ENCODE assay signal across 34 cellular contexts in the genomic region with DNA sequence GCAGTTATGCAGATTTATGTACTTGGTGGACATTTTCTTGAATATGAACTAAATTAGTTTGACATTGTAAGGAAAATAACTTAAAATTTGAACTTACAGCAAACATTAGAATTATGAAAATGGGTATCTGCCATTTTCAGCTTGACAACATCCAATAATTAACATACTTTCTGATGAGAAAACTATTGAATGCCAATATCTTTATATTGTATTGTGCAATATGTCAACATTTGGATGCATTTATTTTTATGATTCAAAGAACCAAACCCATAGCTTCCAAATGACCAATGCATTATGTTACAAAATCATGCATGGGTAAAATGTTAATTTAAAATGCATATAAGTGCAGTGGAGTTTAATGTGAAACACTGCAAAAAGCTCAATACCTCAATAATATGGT.
DNase-seq lines count a peak whose midpoint lies in the region; ATAC-seq, FAIRE-seq and TF ChIP-seq lines count a peak whose summit lies in the region.
"Had no signal": no experiment of that assay in that cellular context is flagged by ENCODE, and none has a peak within 500 bp of the region (broad histone marks: within the 10 kb centered on the region; RNA-seq: fewer than 3 reads in every experiment).

No MANE protein-coding gene starts in this region.

- CTCF ChIA-PET in HepG2 (lab: Yijun Ruan, JAX; ENCODE audit: low intra/inter-chr PET ratio, low total read pairs): no interaction called here
- CTCF ChIA-PET in IMR-90 (lab: Yijun Ruan, JAX): no interaction called here
- CTCF ChIA-PET in K562 (lab: Yijun Ruan, JAX; ENCODE audit: low intra/inter-chr PET ratio): no interaction called here

- H4K20me1 ChIP-seq in HepG2 (ENCODE audit: insufficient read depth, low read length) (no peaks in the 10 kb centered on the region), IMR-90 (ENCODE audit: insufficient read depth, low read length) (no peaks in the 10 kb centered on the region), Loucy (ENCODE audit: insufficient read depth, low read length, poor library complexity, severe bottlenecking) (no peaks in the 10 kb centered on the region), K562 (replicated peaks; ENCODE audit: control insufficient read depth, insufficient read depth, low read length) (no peaks in the 10 kb centered on the region)
- H4K20me1 ChIP-seq: BLaER1; BLaER1 treated with 17β-estradiol and CSF1 and Interleukin-3, amounts not matched to agents 10 nM and 100 nM had no signal

- H3K4ac ChIP-seq in IMR-90 (ENCODE audit: low read depth, low read length): no peak overlapping the region

- no peaks in the 10 kb centered on the region for H3F3A ChIP-seq in Loucy (ENCODE audit: low read depth)

- no peak overlapping the region for H4K91ac ChIP-seq in IMR-90 (ENCODE audit: insufficient read depth, low read depth, low read length)

- no peak overlapping the region for H2BK15ac ChIP-seq in IMR-90 (ENCODE audit: low read depth, low read length)

- ATAC-seq in HepG2 (no peak), right lobe of liver (no peak), IMR-90 (ENCODE audit: low read depth) (no peak), K562 (no peak), GM19023 (IDR thresholded peaks at IDR 0.05; ENCODE audit: unreplicated experiment) (no peak), GM21576 (IDR thresholded peaks at IDR 0.05; ENCODE audit: unreplicated experiment) (no peak)
- ATAC-seq: A549; CD8-positive, alpha-beta T cell had no signal

- H3K14ac ChIP-seq in IMR-90 (replicated peaks; ENCODE audit: low read depth, low read length): no peak overlapping the region

- intact Hi-C loops in HepG2 (cut with micrococcal nuclease; ENCODE audit: unreplicated experiment): no loop called here
- intact Hi-C loops in right lobe of liver (cut with DNase I): no loop called here
- intact Hi-C loops in IMR-90 (cut with micrococcal nuclease): no loop called here
- intact Hi-C loops in K562 (cut with micrococcal nuclease): no loop called here

- no peak overlapping the region for H3K27ac ChIP-seq in HepG2 (ENCODE audit: extremely low read length, insufficient read depth, low read length)
- H3K27ac ChIP-seq in right lobe of liver: no peak overlapping the region
- H3K27ac ChIP-seq in IMR-90 (ENCODE audit: insufficient read depth, low read length): no peak overlapping the region
- no peak overlapping the region for H3K27ac ChIP-seq in K562 (ENCODE audit: extremely low read depth, low read depth, low read length)
- H3K27ac ChIP-seq: 22Rv1; A549; BLaER1; BLaER1 treated with 17β-estradiol and CSF1 and Interleukin-3, amounts not matched to agents 10 nM and 100 nM; C4-2B had no signal

- dilution Hi-C loops in IMR-90 (cut with HindIII; ENCODE audit: low sequenced_read_pairs, unreplicated experiment): no loop called here

- H3K79me2 ChIP-seq in HepG2 (ENCODE audit: insufficient read depth, low read length): no peaks in the 10 kb centered on the region
- H3K79me2 ChIP-seq in Loucy (ENCODE audit: insufficient read depth, low read length): no peaks in the 10 kb centered on the region
- no peaks in the 10 kb centered on the region for H3K79me2 ChIP-seq in K562 (ENCODE audit: control insufficient read depth, insufficient read depth, low read length)

- H3K23ac ChIP-seq in IMR-90 (ENCODE audit: low read depth, low read length): no peak overlapping the region

- H4K8ac ChIP-seq in IMR-90 (ENCODE audit: low read depth in 2 of 2, low read length in 2 of 2): no peak overlapping the region

- H3K9me3 ChIP-seq in HepG2 (ENCODE audit: low read length) (no peaks in the 10 kb centered on the region), right lobe of liver (no peaks in the 10 kb centered on the region), IMR-90 (ENCODE audit: control insufficient read depth, insufficient read depth, low read length) (peaks cover 9% of the 10 kb centered on the region), Loucy (ENCODE audit: insufficient read depth, low read depth, low read length) (no peaks in the 10 kb centered on the region), K562 (replicated peaks; ENCODE audit: control insufficient read depth, insufficient read depth, low read depth, low read length) (no peaks in the 10 kb centered on the region; the same call in 1 of the 2 replicates)
- H3K9me3 ChIP-seq: A549, BE2C, BLaER1, Caco-2 had no signal

- H3K4me2 ChIP-seq in HepG2 (ENCODE audit: low read depth, low read length) (no peak overlapping the region), IMR-90 (ENCODE audit: low read depth, low read length) (no peak overlapping the region), Loucy (ENCODE audit: low read depth, low read length, poor library complexity, severe bottlenecking) (no peak overlapping the region), K562 (ENCODE audit: insufficient read depth, low read length) (no peak overlapping the region)
- H3K4me2 ChIP-seq: A549; BLaER1; BLaER1 treated with 17β-estradiol and CSF1 and Interleukin-3, amounts not matched to agents 10 nM and 100 nM had no signal

- TF ChIP-seq POLR2A in HepG2 (IDR thresholded peaks at IDR 0.05; ENCODE audit: insufficient read depth in 1 of 2, low read depth in 2 of 2, low read length in 2 of 2) (no peak), right lobe of liver (IDR thresholded peaks at IDR 0.05) (no peak), IMR-90 (IDR thresholded peaks at IDR 0.05; ENCODE audit: low read depth, low read length) (no peak), K562 (conservative IDR thresholded peaks at IDR 0.05) (no peak)

- H2AFZ ChIP-seq in HepG2 (ENCODE audit: low read length) (no peak overlapping the region), IMR-90 (replicated peaks; ENCODE audit: low read length, poor library complexity) (no peak overlapping the region), Loucy (ENCODE audit: low read length) (peak overlapping the region; percentile 45; the same call in 1 of the 2 replicates), K562 (ENCODE audit: low read depth, low read length) (no peak overlapping the region)

- no peak overlapping the region for H2AK5ac ChIP-seq in IMR-90 (ENCODE audit: low read depth, low read length)

- no peak for TF ChIP-seq RAD21 in HepG2 (CRISPR knock-in tag; IDR thresholded peaks at IDR 0.05)
- TF ChIP-seq RAD21 in IMR-90 (IDR thresholded peaks at IDR 0.05; ENCODE audit: low read length): no peak
- TF ChIP-seq RAD21 in K562 (CRISPR knock-in tag; conservative IDR thresholded peaks at IDR 0.05 in 1 of 2, IDR thresholded peaks at IDR 0.05 in 1 of 2): no peak

- no peak for FAIRE-seq in HepG2 (lab: Jason Lieb, UNC)
- FAIRE-seq in K562 (lab: Jason Lieb, UNC): no peak
- FAIRE-seq: A549, D721Med had no signal

- H3K9me2 ChIP-seq in Loucy (replicated peaks; ENCODE audit: low read depth, low read length): no peaks in the 10 kb centered on the region

- no peak overlapping the region for H3K18ac ChIP-seq in IMR-90 (ENCODE audit: low read depth, low read length)

- POLR2A ChIA-PET in HepG2 (lab: Yijun Ruan, JAX): no interaction called here
- POLR2A ChIA-PET in IMR-90 (lab: Charles Lee; ENCODE audit: unreplicated experiment): no interaction called here
- POLR2A ChIA-PET in K562 (lab: Yijun Ruan, JAX): no interaction called here

- H2AK9ac ChIP-seq in IMR-90 (replicated peaks; ENCODE audit: low read depth, low read length, poor library complexity): no peak overlapping the region

- TF ChIP-seq EP300 in HepG2 (IDR thresholded peaks at IDR 0.05; ENCODE audit: low read depth in 2 of 2, low read length in 2 of 2): no peak
- no peak for TF ChIP-seq EP300 in HepG2 (CRISPR knock-in tag; IDR thresholded peaks at IDR 0.05; ENCODE audit: borderline replicate concordance)
- TF ChIP-seq EP300 in K562 (IDR thresholded peaks at IDR 0.05; ENCODE audit: low read length): no peak

- H3K4me3 ChIP-seq in HepG2 (replicated peaks in 1 of 3; ENCODE audit: insufficient read depth in 1 of 3, low read depth in 2 of 3, low read length in 3 of 3) (no peak overlapping the region), right lobe of liver (no peak overlapping the region), IMR-90 (ENCODE audit: insufficient read depth, low read depth, low read length) (no peak overlapping the region), Loucy (ENCODE audit: low read length, poor library complexity, severe bottlenecking) (no peak overlapping the region), K562 (no peak overlapping the region)
- H3K4me3 ChIP-seq: A549; BLaER1; BLaER1 treated with 17β-estradiol and CSF1 and Interleukin-3, amounts not matched to agents 10 nM and 100 nM had no signal

- H2BK20ac ChIP-seq in IMR-90 (ENCODE audit: low read depth, low read length): no peak overlapping the region

- no peaks in the 10 kb centered on the region for H3K27me3 ChIP-seq in HepG2 (ENCODE audit: control insufficient read depth in 1 of 2, insufficient read depth in 2 of 2, low read length in 2 of 2)
- H3K27me3 ChIP-seq in right lobe of liver: no peaks in the 10 kb centered on the region
- H3K27me3 ChIP-seq in IMR-90 (ENCODE audit: control insufficient read depth, insufficient read depth, low read length): no peaks in the 10 kb centered on the region
- H3K27me3 ChIP-seq in Loucy (ENCODE audit: insufficient read depth, low read length, poor library complexity, severe bottlenecking): no peaks in the 10 kb centered on the region
- no peaks in the 10 kb centered on the region for H3K27me3 ChIP-seq in K562 (ENCODE audit: control insufficient read depth in 2 of 2, insufficient read depth in 2 of 2, low read length in 2 of 2)
- H3K27me3 ChIP-seq: BE2C; BLaER1; BLaER1 treated with 17β-estradiol and CSF1 and Interleukin-3, amounts not matched to agents 10 nM and 100 nM had no signal

- H4K5ac ChIP-seq in IMR-90 (ENCODE audit: low read depth, low read length): no peak overlapping the region

- H3K9ac ChIP-seq in HepG2 (ENCODE audit: insufficient read depth, low read depth, low read length) (no peak overlapping the region), IMR-90 (ENCODE audit: low read depth, low read length) (no peak overlapping the region), Loucy (ENCODE audit: low read depth, low read length, poor library complexity, severe bottlenecking) (no peak overlapping the region), K562 (ENCODE audit: insufficient read depth in 1 of 2, low read depth in 2 of 2, low read length in 2 of 2) (no peak overlapping the region)
- H3K9ac ChIP-seq: BLaER1; BLaER1 treated with 17β-estradiol and CSF1 and Interleukin-3, amounts not matched to agents 10 nM and 100 nM had no signal

- no TSS peak for BruUV-seq in HepG2 (replicated peaks; lab: Mats Ljungman, UMichigan)
- no TSS peak for BruUV-seq in IMR-90 (replicated peaks; lab: Mats Ljungman, UMichigan)
- no TSS peak for BruUV-seq in K562 (replicated peaks; lab: Mats Ljungman, UMichigan)

- TF ChIP-seq CTCF in HepG2 (CRISPR knock-in tag; IDR thresholded peaks at IDR 0.05): no peak
- TF ChIP-seq CTCF in right lobe of liver (IDR thresholded peaks at IDR 0.05): no peak
- no peak for TF ChIP-seq CTCF in IMR-90 (conservative IDR thresholded peaks at IDR 0.05; ENCODE audit: low read depth, low read length)
- TF ChIP-seq CTCF in Loucy (conservative IDR thresholded peaks at IDR 0.05; ENCODE audit: low read length): no peak
- no peak for TF ChIP-seq CTCF in K562 (IDR thresholded peaks at IDR 0.05 in 2 of 3, conservative IDR thresholded peaks at IDR 0.05 in 1 of 3; ENCODE audit: insufficient read depth in 2 of 3, low read depth in 1 of 3, low read length in 3 of 3)

- H3K36me3 ChIP-seq in HepG2 (replicated peaks in 1 of 2; ENCODE audit: control insufficient read depth in 1 of 2, insufficient read depth in 2 of 2, low read length in 2 of 2) (no peaks in the 10 kb centered on the region), right lobe of liver (no peaks in the 10 kb centered on the region), IMR-90 (ENCODE audit: control insufficient read depth, insufficient read depth, low read length) (no peaks in the 10 kb centered on the region), Loucy (ENCODE audit: insufficient read depth, low read length) (no peaks in the 10 kb centered on the region), K562 (ENCODE audit: control insufficient read depth, insufficient read depth, low read length) (no peaks in the 10 kb centered on the region)
- H3K36me3 ChIP-seq: BE2C; BLaER1; BLaER1 treated with 17β-estradiol and CSF1 and Interleukin-3, amounts not matched to agents 10 nM and 100 nM had no signal

- in situ Hi-C loops in HepG2 (cut with HindIII; ENCODE audit: extremely low pct_ligation_motif_present, low pct_unique_long_range_greater_than_20kb): no loop called here
- in situ Hi-C loops in IMR-90 (cut with MboI; ENCODE audit: low sequenced_read_pairs): no loop called here
- in situ Hi-C loops in K562 (cut with MboI): no loop called here

- no peaks in the 10 kb centered on the region for H3K79me1 ChIP-seq in IMR-90 (ENCODE audit: low read depth in 1 of 2, low read length in 2 of 2)

- H3K9me1 ChIP-seq in IMR-90 (ENCODE audit: insufficient read depth, low read length) (no peaks in the 10 kb centered on the region), K562 (ENCODE audit: control insufficient read depth, insufficient read depth, low read length) (no peaks in the 10 kb centered on the region)

- H3K4me1 ChIP-seq in HepG2 (ENCODE audit: insufficient read depth, low read length): no peaks in the 10 kb centered on the region
- H3K4me1 ChIP-seq in right lobe of liver: no peaks in the 10 kb centered on the region
- no peaks in the 10 kb centered on the region for H3K4me1 ChIP-seq in IMR-90 (ENCODE audit: control insufficient read depth, insufficient read depth, low read length)
- H3K4me1 ChIP-seq in Loucy (ENCODE audit: insufficient read depth, low read length, poor library complexity, severe bottlenecking): peaks cover 15% of the 10 kb centered on the region
- H3K4me1 ChIP-seq in K562 (replicated peaks in 1 of 2; ENCODE audit: control insufficient read depth in 2 of 2, insufficient read depth in 2 of 2, low read length in 2 of 2): no peaks in the 10 kb centered on the region
- H3K4me1 ChIP-seq: A549; BLaER1; BLaER1 treated with 17β-estradiol and CSF1 and Interleukin-3, amounts not matched to agents 10 nM and 100 nM; Caco-2 had no signal

- no peak overlapping the region for H2BK5ac ChIP-seq in IMR-90 (ENCODE audit: low read depth, low read length, poor library complexity, severe bottlenecking)

- no peak overlapping the region for H3K56ac ChIP-seq in IMR-90 (ENCODE audit: extremely low read depth, insufficient read depth, low read length)

- no peak for DNase-seq in HepG2 (ENCODE audit: low spot score)
- no peak for DNase-seq in right lobe of liver
- no peak for DNase-seq in IMR-90
- no peak for DNase-seq in K562 (ENCODE audit: extremely low read depth in 1 of 4, low spot score in 3 of 4)
- no peak for DNase-seq in NK-92 (lab: John Stamatoyannopoulos, UW; ENCODE audit: unreplicated experiment)
- DNase-seq: 8988T; ACHN; AML-193; BE2C; C1 segment of cervical spinal cord; Caco-2; Calu3; CD4-positive, alpha-beta memory T cell; CD4-positive, alpha-beta T cell; CD4-positive, CD25-positive, alpha-beta regulatory T cell; CD8-positive, alpha-beta memory T cell; CD8-positive, alpha-beta T cell; COR-L47; DMS 273 treated with DMSO at 0.1 percent for 48 hours; DMS153; DMS53; DMS79; DMS79 treated with DMSO at 0.1 percent for 48 hours; DND-41; EL had no signal

- H2BK120ac ChIP-seq in IMR-90 (ENCODE audit: low read depth, low read length): no peak overlapping the region

Comparison
In these comparisons a context has a peak if more than half of its experiments do, and no peak if none do; other contexts are left out.
1. Of the 241 proteins assayed by ChIP-seq in both HepG2 and K562: peak only in HepG2: none; only in K562: none; in both: CEBPB; in neither: 239; mixed calls (peak in some experiments, not most) for 1.